ENCODE assay signal across 8 cellular contexts in the genomic region with DNA sequence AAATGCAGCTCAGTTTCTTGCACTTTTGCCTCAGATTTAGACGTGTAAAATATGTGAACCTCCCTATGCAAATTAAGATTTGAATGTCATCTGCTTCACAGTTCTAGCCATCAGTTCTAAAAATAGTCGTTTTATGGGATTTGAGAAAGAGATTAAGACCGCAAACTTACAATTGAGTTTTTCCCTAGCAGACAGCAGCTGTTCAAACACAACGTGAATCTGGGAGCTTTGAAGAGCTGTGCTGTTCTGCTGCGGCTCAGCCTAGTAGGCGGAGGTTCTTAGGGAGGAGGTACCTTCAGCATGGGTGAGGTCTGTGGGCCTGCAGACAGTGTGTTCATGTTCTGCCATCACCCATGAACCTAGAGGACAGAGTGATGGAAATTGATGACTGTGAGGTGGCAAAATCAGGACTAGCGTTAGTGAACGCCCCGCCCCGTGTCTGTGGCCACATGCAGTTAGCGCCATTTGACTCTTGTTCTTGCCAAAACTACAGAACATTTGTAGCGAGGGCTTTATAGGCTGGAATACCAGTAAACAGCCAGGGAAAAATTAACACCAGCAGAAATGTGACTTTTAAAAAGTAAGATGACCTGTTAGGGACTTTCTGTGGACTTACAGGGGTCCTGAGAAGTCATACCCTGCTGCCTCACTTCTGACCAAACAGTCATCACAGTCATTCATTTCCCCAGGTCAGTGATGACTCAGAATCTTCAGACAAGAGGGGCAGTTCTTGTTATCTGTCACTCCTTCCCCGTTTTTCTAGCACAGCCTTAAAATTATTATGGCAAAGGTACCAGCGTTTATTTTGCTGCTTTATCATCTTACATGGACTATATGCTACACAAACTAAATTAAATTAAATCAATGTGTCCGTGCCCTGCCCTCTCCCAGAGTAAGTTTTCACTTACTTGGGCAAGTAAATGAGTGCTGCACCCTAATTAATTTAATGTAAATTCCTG.
DNase-seq lines count a peak whose midpoint lies in the region; FAIRE-seq and TF ChIP-seq lines count a peak whose summit lies in the region.

No MANE protein-coding gene starts in this region.

- H3K4me3 ChIP-seq in HAP-1, result no peak overlapping the region
- no peak overlapping the region for H3K4me3 ChIP-seq in LNCaP clone FGC (ENCODE audit: low read depth, low read length)
- peak overlapping the region; percentile 24 for H3K4me3 ChIP-seq in SJCRH30
- H3K4me3 ChIP-seq in spleen, result no peak overlapping the region

- H3K27me3 ChIP-seq in HAP-1 (ENCODE audit: low read depth), result no peaks in the 10 kb centered on the region
- H3K27me3 ChIP-seq in SJCRH30, result no peaks in the 10 kb centered on the region
- H3K27me3 ChIP-seq in spleen (replicated peaks in 1 of 7), result no peaks in the 10 kb centered on the region

- TF ChIP-seq CTCF in LNCaP clone FGC (IDR thresholded peaks at IDR 0.05; ENCODE audit: control insufficient read depth, extremely low read depth, insufficient read depth), result no peak
- TF ChIP-seq CTCF in spleen (IDR thresholded peaks at IDR 0.05 in 8 of 11, conservative IDR thresholded peaks at IDR 0.05 in 3 of 11), result no peak

- intact Hi-C loops in spleen (cut with DNase I; ENCODE audit: low total_unique reads), result no loop called here

- H3K27ac ChIP-seq in SJCRH30 (peak overlapping the region; percentile 89), spleen (no peak overlapping the region)

- H3K4me1 ChIP-seq in HAP-1, result peaks cover 18% of the 10 kb centered on the region
- peaks cover 24% of the 10 kb centered on the region for H3K4me1 ChIP-seq in SJCRH30
- peaks cover 0 to 10% (median 0%) of the 10 kb centered on the region in 6 donors for H3K4me1 ChIP-seq in spleen

- TF ChIP-seq POLR2A in spleen (IDR thresholded peaks at IDR 0.05), result no peak

- H3K9me3 ChIP-seq in HAP-1 (no peaks in the 10 kb centered on the region), SJCRH30 (replicated peaks) (no peaks in the 10 kb centered on the region), spleen (no peaks in the 10 kb centered on the region)

- H3K36me3 ChIP-seq in HAP-1 (replicated peaks) (peaks cover 12% of the 10 kb centered on the region), SJCRH30 (peaks cover 43% of the 10 kb centered on the region), spleen (peaks cover 0 to 58% (median 14%) of the 10 kb centered on the region in 6 donors)

- DNase-seq in GM18507 (ENCODE audit: extremely low spot score, insufficient read length, low read depth) (peak; percentile 55), HAP-1 (ENCODE audit: low spot score in 2 of 2) (peak; percentile 81 to 92), LNCaP clone FGC (ENCODE audit: low read depth) (peak; percentile 75), SJCRH30 (peak; percentile 90 to 95), inferior parietal cortex (ENCODE audit: extremely low spot score) (peak; percentile 46), spleen (no peak), cortex of kidney (lab: John Stamatoyannopoulos, UW) (no peak)
- DNase-seq in effector CD8-positive, alpha-beta T cell (lab: John Stamatoyannopoulos, UW), result no peak

- in situ Hi-C loops in HAP-1 (cut with MboI; ENCODE audit: low sequenced_read_pairs), result no loop called here

- FAIRE-seq in GM18507 (lab: Jason Lieb, UNC), result peak; percentile 84

- 66 to 84% (median 74%) methylated on average over 15 of the region's 15 CpGs for WGBS in spleen, 5 donors

Comparison
In these comparisons a context has a peak if more than half of its experiments do, and no peak if none do; other contexts are left out.
1. DNase-seq: peak in GM18507 (single experiment), HAP-1 (2 of 2), LNCaP clone FGC (single experiment), SJCRH30 (2 of 2) and inferior parietal cortex (single experiment); none in effector CD8-positive, alpha-beta T cell (single experiment), spleen (single experiment) and cortex of kidney (single experiment).